Comparison of ENCODE assay signal across 9 cellular contexts in genomic region chr9:6827370-6827949, GRCh38.
DNase-seq lines count a peak whose midpoint lies in the region; TF ChIP-seq lines count a peak whose summit lies in the region.
"Had no signal": no experiment of that assay in that cellular context is flagged by ENCODE, and none has a peak within 500 bp of the region (broad histone marks: within the 10 kb centered on the region; RNA-seq: fewer than 3 reads in every experiment).

No MANE protein-coding gene starts in this region.

- DNase-seq in activated T-cell treated with anti-CD3 and anti-CD28 coated beads for 24 hours (ENCODE audit: low read depth): peak; percentile 20
- no peak for DNase-seq in activated T-cell treated with anti-CD3 and anti-CD28 coated beads, Interleukin-2, amount 50 U/mL, for 1 hour
- DNase-seq in HFFc6: peak; percentile 36
- DNase-seq in NCI-H69 (lab: John Stamatoyannopoulos, UW): peak; percentile 82
- DNase-seq in amniotic epithelial cell (ENCODE audit: low read depth): peak; percentile 41
- DNase-seq in inferior parietal cortex (ENCODE audit: extremely low spot score): peak; percentile 79
- peak; percentile 18 for DNase-seq in stromal cell of bone marrow (ENCODE audit: low read depth)
- no peak for DNase-seq in activated CD4-positive, CD25-positive, alpha-beta regulatory T cell treated with anti-CD3 and anti-CD28 coated beads, Interleukin-2, amount 50 U/mL, for 72 hours

- no peaks in the 10 kb centered on the region for H3K27me3 Mint-ChIP-seq in HFFc6 (ENCODE audit: insufficient read depth)
- H3K27me3 Mint-ChIP-seq: dendritic cell treated with granulocyte-macrophage colony-stimulating factor and Interleukin-4, amounts not matched to agents 40 ng/mL and 50 ng/mL, for 4 days had no signal

- TF ChIP-seq CTCF in HFFc6 (IDR thresholded peaks at IDR 0.05): peak; percentile 80

- peaks cover 11% of the 10 kb centered on the region for H3K4me1 Mint-ChIP-seq in HFFc6 (ENCODE audit: low read depth)

- peaks cover 6% of the 10 kb centered on the region; the same call in 1 of the 2 replicates for H3K36me3 Mint-ChIP-seq in HFFc6 (ENCODE audit: low read depth)

- H3K27ac Mint-ChIP-seq in HFFc6: no peak overlapping the region
- H3K27ac Mint-ChIP-seq: dendritic cell treated with granulocyte-macrophage colony-stimulating factor and Interleukin-4, amounts not matched to agents 40 ng/mL and 50 ng/mL, for 4 days had no signal

- H3K4me3 Mint-ChIP-seq in HFFc6: no peak overlapping the region
- H3K4me3 Mint-ChIP-seq: dendritic cell treated with granulocyte-macrophage colony-stimulating factor and Interleukin-4, amounts not matched to agents 40 ng/mL and 50 ng/mL, for 4 days had no signal

- H3K9me3 Mint-ChIP-seq in HFFc6: no peaks in the 10 kb centered on the region
- H3K9me3 Mint-ChIP-seq: dendritic cell treated with granulocyte-macrophage colony-stimulating factor and Interleukin-4, amounts not matched to agents 40 ng/mL and 50 ng/mL, for 4 days had no signal

Comparison
In these comparisons a context has a peak if more than half of its experiments do, and no peak if none do; other contexts are left out.
1. DNase-seq: peak in activated T-cell treated with anti-CD3 and anti-CD28 coated beads for 24 hours (single experiment), HFFc6 (single experiment), NCI-H69 (single experiment), amniotic epithelial cell (single experiment), inferior parietal cortex (single experiment) and stromal cell of bone marrow (single experiment); none in activated T-cell treated with anti-CD3 and anti-CD28 coated beads, Interleukin-2, amount 50 U/mL, for 1 hour (single experiment) and activated CD4-positive, CD25-positive, alpha-beta regulatory T cell treated with anti-CD3 and anti-CD28 coated beads, Interleukin-2, amount 50 U/mL, for 72 hours (single experiment).